In the genomic region with DNA sequence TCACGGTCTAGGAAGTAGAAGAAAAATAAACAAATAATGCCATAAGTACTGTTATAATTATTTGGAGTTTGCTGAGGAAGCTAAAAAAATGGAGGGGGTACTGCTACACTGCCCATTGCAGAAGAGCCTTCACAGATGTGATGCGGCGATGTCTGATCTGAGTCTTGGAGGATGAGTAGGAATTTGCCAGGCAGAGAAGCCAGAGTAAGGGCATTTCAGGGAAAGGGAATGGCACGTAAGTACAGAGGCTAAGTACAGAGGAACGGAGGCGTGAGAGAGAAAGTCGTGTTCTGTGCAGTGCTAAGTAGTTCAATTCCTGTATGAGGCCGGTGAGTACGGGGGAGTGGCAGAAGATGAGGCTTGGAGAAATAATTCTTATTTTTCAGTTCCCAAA, we compare ENCODE assay signal across 8 cellular contexts. TPM values are rescaled to one million over a fixed set of nuclear protein-coding genes. Genes with fewer than 3 reads are reported as not detected.
DNase-seq lines count a peak whose midpoint lies in the region; ATAC-seq and TF ChIP-seq lines count a peak whose summit lies in the region.

No MANE protein-coding gene starts in this region.

- H3K4me1 Mint-ChIP-seq in T-helper 1 cell treated with Interleukin-12 subunit alpha and Interleukin-12 subunit beta and Interleukin-4 antibody, amounts not matched to agents 30 μg/mL and 1 μg/mL, for 36 hours (ENCODE audit: low read depth), result peaks cover 26% of the 10 kb centered on the region

- H3K4me1 ChIP-seq in colonic mucosa (no peaks in the 10 kb centered on the region), mucosa of stomach (ENCODE audit: control insufficient read depth, insufficient read depth, low read length) (peaks cover 13% of the 10 kb centered on the region)

- ATAC-seq in HG02970 (IDR thresholded peaks at IDR 0.05; ENCODE audit: low FRiP score, unreplicated experiment), result no peak

- intact Hi-C loops in colonic mucosa (cut with DNase I), result no loop called here

- DNase-seq in T-helper 1 cell (no peak), NCI-H748 treated with DMSO at 0.1 percent for 48 hours (lab: John Stamatoyannopoulos, UW) (peak; percentile 20), colonic mucosa (peak; percentile 38)
- no peak for DNase-seq in activated CD4-positive, CD25-positive, alpha-beta regulatory T cell (lab: John Stamatoyannopoulos, UW)
- no peak for DNase-seq in stimulated activated CD8-positive, alpha-beta memory T cell treated with anti-CD3 and anti-CD28 coated beads, Interleukin-4, amount 100 ng/mL, for 48 hours

- no peaks in the 10 kb centered on the region for H3K36me3 ChIP-seq in colonic mucosa
- H3K36me3 ChIP-seq in mucosa of stomach (ENCODE audit: control insufficient read depth, insufficient read depth, low read length), result no peaks in the 10 kb centered on the region

- H3K27me3 Mint-ChIP-seq in T-helper 1 cell treated with Interleukin-12 subunit alpha and Interleukin-12 subunit beta and Interleukin-4 antibody, amounts not matched to agents 30 μg/mL and 1 μg/mL, for 36 hours (ENCODE audit: low read depth), result no peaks in the 10 kb centered on the region

- H3K9me3 ChIP-seq in colonic mucosa, result no peaks in the 10 kb centered on the region
- H3K9me3 ChIP-seq in mucosa of stomach (ENCODE audit: control insufficient read depth, low read length), result no peaks in the 10 kb centered on the region

- H3K9ac ChIP-seq in colonic mucosa (ENCODE audit: low read depth in 2 of 2, low read length in 2 of 2) (peak overlapping the region; percentile 51 to 53), mucosa of stomach (ENCODE audit: low read length) (peak overlapping the region; percentile 59)

- H3K4me3 Mint-ChIP-seq in T-helper 1 cell treated with Interleukin-12 subunit alpha and Interleukin-12 subunit beta and Interleukin-4 antibody, amounts not matched to agents 30 μg/mL and 1 μg/mL, for 36 hours, result peak overlapping the region; percentile 95

- H3K36me3 Mint-ChIP-seq in T-helper 1 cell treated with Interleukin-12 subunit alpha and Interleukin-12 subunit beta and Interleukin-4 antibody, amounts not matched to agents 30 μg/mL and 1 μg/mL, for 36 hours (ENCODE audit: low read depth), result peaks cover 5% of the 10 kb centered on the region

- H3K27me3 ChIP-seq in colonic mucosa (no peaks in the 10 kb centered on the region), mucosa of stomach (ENCODE audit: control insufficient read depth, insufficient read depth, low read length) (no peaks in the 10 kb centered on the region)

- TF ChIP-seq CTCF in colonic mucosa (IDR thresholded peaks at IDR 0.05), result no peak

- H3K4me3 ChIP-seq in colonic mucosa (peak overlapping the region; percentile 100), mucosa of stomach (ENCODE audit: low read length) (peak overlapping the region; percentile 43)

- H3K27ac Mint-ChIP-seq in T-helper 1 cell treated with Interleukin-12 subunit alpha and Interleukin-12 subunit beta and Interleukin-4 antibody, amounts not matched to agents 30 μg/mL and 1 μg/mL, for 36 hours, result peak overlapping the region; percentile 58

- peak overlapping the region; percentile 91 for H3K27ac ChIP-seq in colonic mucosa

- H3K9me3 Mint-ChIP-seq in T-helper 1 cell treated with Interleukin-12 subunit alpha and Interleukin-12 subunit beta and Interleukin-4 antibody, amounts not matched to agents 30 μg/mL and 1 μg/mL, for 36 hours, result no peaks in the 10 kb centered on the region

RNA-seq across cellular contexts. Expression of a gene that starts 0.7 kb away (rescaled TPM):
- 100 to 1,000 TPM; 117 to 126 TPM for total RNA-seq in colonic mucosa

RNA-seq across cellular contexts. Expression of a gene that starts 50.2 kb away (rescaled TPM):
- 10 to 100 TPM; 88.3 to 95.7 TPM for total RNA-seq in colonic mucosa

Comparison
In these comparisons a context has a peak if more than half of its experiments do, and no peak if none do; other contexts are left out.
1. DNase-seq: peak in NCI-H748 treated with DMSO at 0.1 percent for 48 hours (single experiment) and colonic mucosa (single experiment); none in T-helper 1 cell (0 of 5), activated CD4-positive, CD25-positive, alpha-beta regulatory T cell (0 of 4) and stimulated activated CD8-positive, alpha-beta memory T cell treated with anti-CD3 and anti-CD28 coated beads, Interleukin-4, amount 100 ng/mL, for 48 hours (single experiment).